Comparison of ENCODE assay signal across 34 cellular contexts in the genomic region with DNA sequence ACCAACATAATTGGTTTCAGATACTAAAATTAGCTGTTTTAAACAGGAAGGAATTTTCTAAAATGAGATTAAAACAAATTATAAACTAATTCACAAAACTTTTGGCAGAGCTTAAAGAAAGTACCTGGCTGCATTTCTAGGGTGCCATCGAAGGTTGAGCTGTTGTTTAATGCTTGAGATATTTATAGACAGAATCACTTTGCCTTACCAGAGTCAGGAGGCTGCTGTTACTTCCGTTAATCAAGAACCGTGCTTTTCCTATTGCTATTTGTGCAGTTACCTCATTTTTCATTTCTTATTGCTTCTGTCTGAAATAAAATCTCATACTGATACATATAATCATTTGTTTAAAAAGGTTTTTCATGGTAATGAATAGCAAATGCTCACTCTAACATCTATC.
"Had no signal": no experiment of that assay in that cellular context is flagged by ENCODE, and none has a peak within 500 bp of the region (broad histone marks: within the 10 kb centered on the region; RNA-seq: fewer than 3 reads in every experiment).

No MANE protein-coding gene starts in this region.

- H3K4me3 ChIP-seq: MG63 had no signal

- DNase-seq: Karpas-422, Kasumi-1, MG63, MV-4-11, NCI-H1048, NCI-H1092, NCI-H1092 treated with DMSO at 0.1 percent for 48 hours, NCI-H1105, NCI-H1105 treated with DMSO at 0.1 percent for 48 hours, NCI-H1417, NCI-H1417 treated with DMSO at 0.1 percent for 48 hours, NCI-H1436, NCI-H1436 treated with DMSO at 0.1 percent for 48 hours, NCI-H146, NCI-H1694, NCI-H1694 treated with DMSO at 0.1 percent for 48 hours, NCI-H187, NCI-H187 treated with DMSO at 0.1 percent for 48 hours, NCI-H1930, NCI-H2029, NCI-H2029 treated with DMSO at 0.1 percent for 48 hours, NCI-H2081, NCI-H2081 treated with DMSO at 0.1 percent for 48 hours, NCI-H2107, NCI-H2171, NCI-H2171 treated with DMSO at 0.1 percent for 48 hours, NCI-H2227 treated with DMSO at 0.1 percent for 48 hours, NCI-H226, NCI-H345, NCI-H446, NCI-H446 treated with DMSO at 0.1 percent for 48 hours, NCI-H510A, NCI-H510A treated with DMSO at 0.1 percent for 48 hours had no signal

- H3K36me3 ChIP-seq: MG63 had no signal

- H3K9me3 ChIP-seq: MG63 had no signal

- H3K4me2 ChIP-seq: KMS-11 had no signal

- H3K27ac ChIP-seq: KMS-11 had no signal

- H3K27me3 ChIP-seq: MG63 had no signal

- H3K9ac ChIP-seq: KMS-11 had no signal
